Comparison of ENCODE assay signal across 10 cellular contexts in the genomic region with DNA sequence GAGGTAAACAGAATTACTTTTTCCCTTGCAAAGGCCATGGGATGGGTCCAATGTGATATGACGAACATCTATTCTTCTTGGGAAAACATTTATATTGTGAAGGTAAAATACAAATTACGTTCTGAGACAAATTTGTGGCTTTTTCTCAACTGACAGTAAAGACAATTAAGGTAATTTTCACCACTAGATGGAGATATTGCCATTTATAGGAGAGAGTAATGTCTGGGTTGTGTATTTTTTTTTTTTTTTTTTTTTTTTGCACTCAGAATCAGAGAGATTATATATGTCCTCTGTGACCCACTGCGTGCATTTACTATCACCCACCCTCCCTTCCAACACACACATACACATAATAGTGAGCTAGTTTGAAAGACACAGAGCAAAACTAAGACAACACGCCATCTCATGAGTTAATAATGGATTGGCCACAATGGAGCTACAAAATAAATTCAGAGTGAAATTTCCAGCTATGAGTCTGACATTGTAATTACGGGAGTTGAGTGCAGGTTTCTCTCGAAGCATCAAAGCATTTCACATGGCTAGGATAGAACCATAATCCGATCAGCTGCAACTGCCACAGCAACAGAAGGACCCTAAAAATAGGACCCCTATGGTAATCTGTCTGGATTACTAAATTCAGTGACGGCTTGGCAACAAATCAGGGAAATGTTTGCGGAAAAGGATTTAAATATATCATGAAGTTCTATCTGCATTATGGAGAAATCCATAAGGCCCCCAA. TPM values are rescaled to one million over a fixed set of nuclear protein-coding genes. Genes with fewer than 3 reads are reported as not detected.
DNase-seq lines count a peak whose midpoint lies in the region; ATAC-seq and TF ChIP-seq lines count a peak whose summit lies in the region.
"Had no signal": no experiment of that assay in that cellular context is flagged by ENCODE, and none has a peak within 500 bp of the region (broad histone marks: within the 10 kb centered on the region; RNA-seq: fewer than 3 reads in every experiment).

No MANE protein-coding gene starts in this region.

- peak; percentile 11; the same call in 1 of the 2 replicates for TF ChIP-seq CTCF in Panc1 (IDR thresholded peaks at IDR 0.05)
- TF ChIP-seq CTCF in epithelial cell of proximal tubule (conservative IDR thresholded peaks at IDR 0.05; ENCODE audit: low read depth, low read length): peak; percentile 59

- CTCF ChIA-PET in Panc1 (lab: Charles Lee): interaction anchor here (0.5 to 1.0 kb wide), 5 partner anchors 81 to 494 kb away, joined by 3 to 12 read pairs (median 9); no protein-coding TSS in a partner anchor

- ATAC-seq in HG03432 (IDR thresholded peaks at IDR 0.05; ENCODE audit: unreplicated experiment) (peak; percentile 60), Panc1 (no peak), HG03520 (IDR thresholded peaks at IDR 0.05; ENCODE audit: unreplicated experiment) (no peak), HG03457 (IDR thresholded peaks at IDR 0.05; ENCODE audit: unreplicated experiment) (no peak)
- ATAC-seq: naive thymus-derived CD4-positive, alpha-beta T cell had no signal

- H3K27me3 ChIP-seq in Panc1 (ENCODE audit: control insufficient read depth, insufficient read depth, low read length): no peaks in the 10 kb centered on the region
- H3K27me3 ChIP-seq: BLaER1 treated with 17β-estradiol and CSF1 and Interleukin-3, amounts not matched to agents 10 nM and 100 nM had no signal

- intact Hi-C loops in Panc1 (cut with micrococcal nuclease; ENCODE audit: unreplicated experiment): loop anchor here (10.0 kb wide), 1 partner anchor 1374 kb away; no protein-coding TSS in a partner anchor

- DNase-seq in DMS153 (lab: John Stamatoyannopoulos, UW): peak; percentile 15
- DNase-seq in DMS153 treated with DMSO at 0.1 percent for 48 hours (lab: John Stamatoyannopoulos, UW; ENCODE audit: unreplicated experiment): no peak
- DNase-seq in Panc1 (ENCODE audit: low read depth, low spot score): no peak
- DNase-seq in epithelial cell of proximal tubule (ENCODE audit: low read depth): no peak
- DNase-seq in retina: peak; percentile 86

- no peak overlapping the region for H3K27ac ChIP-seq in Panc1 (ENCODE audit: low read length)
- H3K27ac ChIP-seq: BLaER1 treated with 17β-estradiol and CSF1 and Interleukin-3, amounts not matched to agents 10 nM and 100 nM had no signal

- no peaks in the 10 kb centered on the region for H3K9me3 ChIP-seq in Panc1 (ENCODE audit: control insufficient read depth, insufficient read depth, low read depth, low read length)
- H3K9me3 ChIP-seq: BLaER1 treated with 17β-estradiol and CSF1 and Interleukin-3, amounts not matched to agents 10 nM and 100 nM had no signal

- H3K4me3 ChIP-seq in Panc1 (ENCODE audit: low read depth in 2 of 2, low read length in 2 of 2): no peak overlapping the region
- no peak overlapping the region for H3K4me3 ChIP-seq in epithelial cell of proximal tubule (ENCODE audit: low read depth, low read length)
- H3K4me3 ChIP-seq: BLaER1 treated with 17β-estradiol and CSF1 and Interleukin-3, amounts not matched to agents 10 nM and 100 nM had no signal

- POLR2A ChIA-PET in Panc1 (lab: Charles Lee): no interaction called here

- H3K36me3 ChIP-seq in Panc1 (ENCODE audit: control insufficient read depth, insufficient read depth, low read length): no peaks in the 10 kb centered on the region
- H3K36me3 ChIP-seq: BLaER1 treated with 17β-estradiol and CSF1 and Interleukin-3, amounts not matched to agents 10 nM and 100 nM had no signal

- BruUV-seq in Panc1 (replicated peaks; lab: Mats Ljungman, UMichigan): no TSS peak

- in situ Hi-C loops in Panc1 (cut with HindIII; ENCODE audit: low pct_unique_long_range_greater_than_20kb, low sequenced_read_pairs): no loop called here

- no peaks in the 10 kb centered on the region for H3K4me1 ChIP-seq in Panc1 (ENCODE audit: control insufficient read depth, insufficient read depth, low read length)

RNA-seq across cellular contexts. Expression of gene ANXA1, which starts 49.2 kb away (rescaled TPM):
- total RNA-seq in Panc1 (2021; ENCODE audit: unreplicated experiment): 72.0 TPM
- 34.8 TPM for polyA plus RNA-seq in Panc1 (2012; ENCODE audit: insufficient read length)
- total RNA-seq in epithelial cell of proximal tubule: 309 and 383 TPM in 2 replicates

Comparison
In these comparisons a context has a peak if more than half of its experiments do, and no peak if none do; other contexts are left out.
1. DNase-seq: peak in DMS153 (single experiment) and retina (single experiment); none in DMS153 treated with DMSO at 0.1 percent for 48 hours (single experiment), Panc1 (single experiment) and epithelial cell of proximal tubule (single experiment).